ENCODE assay signal across 2 cellular contexts in genomic region chr15:95829062-95829461, GRCh38.
TF ChIP-seq lines count a peak whose summit lies in the region.

No MANE protein-coding gene starts in this region.

TF ChIP-seq in GM23338, 12 proteins besides CTCF, POLR2A, EP300 and RAD21:
- no peak for TF ChIP-seq ZNF331 (CRISPR knock-in tag; IDR thresholded peaks at IDR 0.05; ENCODE audit: low read depth)
- no peak for TF ChIP-seq NANOG (IDR thresholded peaks at IDR 0.05; ENCODE audit: borderline replicate concordance)
- no peak for TF ChIP-seq ZNF462 (CRISPR knock-in tag; IDR thresholded peaks at IDR 0.05)
- TF ChIP-seq EZH2 (IDR thresholded peaks at IDR 0.05; ENCODE audit: low read depth, unreplicated experiment), result no peak
- TF ChIP-seq EZH2phosphoT487 (IDR thresholded peaks at IDR 0.05; ENCODE audit: unreplicated experiment), result no peak
- no peak for TF ChIP-seq ZNF114 (CRISPR knock-in tag; IDR thresholded peaks at IDR 0.05)
- no peak for TF ChIP-seq JUNB (IDR thresholded peaks at IDR 0.05; ENCODE audit: unreplicated experiment)
- TF ChIP-seq POLR2AphosphoS5 (IDR thresholded peaks at IDR 0.05; ENCODE audit: low read depth), result no peak
- TF ChIP-seq ETS1 (IDR thresholded peaks at IDR 0.05), result no peak

TF ChIP-seq in GM12878, 131 proteins besides CTCF, POLR2A, EP300 and RAD21:
- TF ChIP-seq E2F8 (IDR thresholded peaks at IDR 0.05; ENCODE audit: low read depth, partially characterized antibody), result no peak
- TF ChIP-seq PML (IDR thresholded peaks at IDR 0.05; ENCODE audit: low read length), result no peak
- TF ChIP-seq, protein P1, sequence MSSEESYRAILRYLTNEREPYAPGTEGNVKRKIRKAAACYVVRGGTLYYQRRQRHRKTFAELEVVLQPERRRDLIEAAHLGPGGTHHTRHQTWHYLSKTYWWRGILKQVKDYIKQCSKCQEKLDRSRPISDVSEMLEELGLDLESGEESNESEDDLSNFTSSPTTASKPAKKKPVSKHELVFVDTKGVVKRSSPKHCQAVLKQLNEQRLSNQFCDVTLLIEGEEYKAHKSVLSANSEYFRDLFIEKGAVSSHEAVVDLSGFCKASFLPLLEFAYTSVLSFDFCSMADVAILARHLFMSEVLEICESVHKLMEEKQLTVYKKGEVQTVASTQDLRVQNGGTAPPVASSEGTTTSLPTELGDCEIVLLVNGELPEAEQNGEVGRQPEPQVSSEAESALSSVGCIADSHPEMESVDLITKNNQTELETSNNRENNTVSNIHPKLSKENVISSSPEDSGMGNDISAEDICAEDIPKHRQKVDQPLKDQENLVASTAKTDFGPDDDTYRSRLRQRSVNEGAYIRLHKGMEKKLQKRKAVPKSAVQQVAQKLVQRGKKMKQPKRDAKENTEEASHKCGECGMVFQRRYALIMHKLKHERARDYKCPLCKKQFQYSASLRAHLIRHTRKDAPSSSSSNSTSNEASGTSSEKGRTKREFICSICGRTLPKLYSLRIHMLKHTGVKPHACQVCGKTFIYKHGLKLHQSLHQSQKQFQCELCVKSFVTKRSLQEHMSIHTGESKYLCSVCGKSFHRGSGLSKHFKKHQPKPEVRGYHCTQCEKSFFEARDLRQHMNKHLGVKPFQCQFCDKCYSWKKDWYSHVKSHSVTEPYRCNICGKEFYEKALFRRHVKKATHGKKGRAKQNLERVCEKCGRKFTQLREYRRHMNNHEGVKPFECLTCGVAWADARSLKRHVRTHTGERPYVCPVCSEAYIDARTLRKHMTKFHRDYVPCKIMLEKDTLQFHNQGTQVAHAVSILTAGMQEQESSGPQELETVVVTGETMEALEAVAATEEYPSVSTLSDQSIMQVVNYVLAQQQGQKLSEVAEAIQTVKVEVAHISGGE (CRISPR knock-in tag; IDR thresholded peaks at IDR 0.05), result no peak
- no peak for TF ChIP-seq HDAC2 (IDR thresholded peaks at IDR 0.05)
- no peak for TF ChIP-seq RBBP5 (conservative IDR thresholded peaks at IDR 0.05)
- TF ChIP-seq IKZF2 (IDR thresholded peaks at IDR 0.05), result no peak
